ENCODE assay signal across 1 cellular context in genomic region chr3:9397331-9397910, GRCh38.
TF ChIP-seq lines count a peak whose summit lies in the region.

Gene SETD5, plus strand, starts transcription at chr3:9397615. Its CDS starts 31,324 bp downstream, at chr3:9428939.

TF ChIP-seq in K562, 482 proteins besides CTCF, POLR2A, EP300 and RAD21 (continued from another document and continues in another):
- TF ChIP-seq, protein P1, sequence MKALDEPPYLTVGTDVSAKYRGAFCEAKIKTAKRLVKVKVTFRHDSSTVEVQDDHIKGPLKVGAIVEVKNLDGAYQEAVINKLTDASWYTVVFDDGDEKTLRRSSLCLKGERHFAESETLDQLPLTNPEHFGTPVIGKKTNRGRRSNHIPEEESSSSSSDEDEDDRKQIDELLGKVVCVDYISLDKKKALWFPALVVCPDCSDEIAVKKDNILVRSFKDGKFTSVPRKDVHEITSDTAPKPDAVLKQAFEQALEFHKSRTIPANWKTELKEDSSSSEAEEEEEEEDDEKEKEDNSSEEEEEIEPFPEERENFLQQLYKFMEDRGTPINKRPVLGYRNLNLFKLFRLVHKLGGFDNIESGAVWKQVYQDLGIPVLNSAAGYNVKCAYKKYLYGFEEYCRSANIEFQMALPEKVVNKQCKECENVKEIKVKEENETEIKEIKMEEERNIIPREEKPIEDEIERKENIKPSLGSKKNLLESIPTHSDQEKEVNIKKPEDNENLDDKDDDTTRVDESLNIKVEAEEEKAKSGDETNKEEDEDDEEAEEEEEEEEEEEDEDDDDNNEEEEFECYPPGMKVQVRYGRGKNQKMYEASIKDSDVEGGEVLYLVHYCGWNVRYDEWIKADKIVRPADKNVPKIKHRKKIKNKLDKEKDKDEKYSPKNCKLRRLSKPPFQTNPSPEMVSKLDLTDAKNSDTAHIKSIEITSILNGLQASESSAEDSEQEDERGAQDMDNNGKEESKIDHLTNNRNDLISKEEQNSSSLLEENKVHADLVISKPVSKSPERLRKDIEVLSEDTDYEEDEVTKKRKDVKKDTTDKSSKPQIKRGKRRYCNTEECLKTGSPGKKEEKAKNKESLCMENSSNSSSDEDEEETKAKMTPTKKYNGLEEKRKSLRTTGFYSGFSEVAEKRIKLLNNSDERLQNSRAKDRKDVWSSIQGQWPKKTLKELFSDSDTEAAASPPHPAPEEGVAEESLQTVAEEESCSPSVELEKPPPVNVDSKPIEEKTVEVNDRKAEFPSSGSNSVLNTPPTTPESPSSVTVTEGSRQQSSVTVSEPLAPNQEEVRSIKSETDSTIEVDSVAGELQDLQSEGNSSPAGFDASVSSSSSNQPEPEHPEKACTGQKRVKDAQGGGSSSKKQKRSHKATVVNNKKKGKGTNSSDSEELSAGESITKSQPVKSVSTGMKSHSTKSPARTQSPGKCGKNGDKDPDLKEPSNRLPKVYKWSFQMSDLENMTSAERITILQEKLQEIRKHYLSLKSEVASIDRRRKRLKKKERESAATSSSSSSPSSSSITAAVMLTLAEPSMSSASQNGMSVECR (CRISPR knock-in tag; IDR thresholded peaks at IDR 0.05), result no peak
- TF ChIP-seq RREB1 (CRISPR knock-in tag; IDR thresholded peaks at IDR 0.05) (no peak), ILK (tag; IDR thresholded peaks at IDR 0.05; ENCODE audit: borderline replicate concordance, low read depth) (no peak), EWSR1 (IDR thresholded peaks at IDR 0.05; ENCODE audit: borderline replicate concordance, low read depth, partially characterized antibody) (no peak), NR2F6 (CRISPR knock-in tag; IDR thresholded peaks at IDR 0.05) (no peak), ZNF511 (CRISPR knock-in tag; IDR thresholded peaks at IDR 0.05) (0 out of 2 replicates have a peak, but pooled peaks have one; percentile 2), ZNF133 (CRISPR knock-in tag; IDR thresholded peaks at IDR 0.05) (no peak), CREM (IDR thresholded peaks at IDR 0.05; ENCODE audit: low read depth) (no peak), ZNF507 (tag; conservative IDR thresholded peaks at IDR 0.05) (no peak), ZNF644 (tag; IDR thresholded peaks at IDR 0.05; ENCODE audit: low read depth) (no peak), ATF1 (CRISPR knock-in tag; IDR thresholded peaks at IDR 0.05) (no peak; the same call in 1 of the 2 replicates), ATF1 (tag; IDR thresholded peaks at IDR 0.05) (no peak), ZC3H8 (IDR thresholded peaks at IDR 0.05) (no peak), ELF2 (CRISPR knock-in tag; IDR thresholded peaks at IDR 0.05) (0 out of 2 replicates have a peak, but pooled peaks have one; percentile 3), SRSF3 (IDR thresholded peaks at IDR 0.05; ENCODE audit: insufficient read depth, low read length) (no peak), MBD1 (CRISPR knock-in tag; IDR thresholded peaks at IDR 0.05) (no peak), ZNF75A (CRISPR knock-in tag; IDR thresholded peaks at IDR 0.05) (no peak), PHF8 (IDR thresholded peaks at IDR 0.05; ENCODE audit: borderline replicate concordance, low read length) (peak; percentile 60; the same call in 1 of the 2 replicates), SIN3B (IDR thresholded peaks at IDR 0.05; ENCODE audit: low read depth) (no peak), RCOR1 (IDR thresholded peaks at IDR 0.05; ENCODE audit: borderline replicate concordance in 1 of 2, low read depth in 2 of 2, low read length in 2 of 2) (peak in 1 of 2 experiments; percentile 35; a peak in 2 of 4 replicates), SMARCB1 (IDR thresholded peaks at IDR 0.05; ENCODE audit: insufficient read length, low read depth) (no peak), PTRF (tag; IDR thresholded peaks at IDR 0.05) (no peak), BRD9 (IDR thresholded peaks at IDR 0.05; ENCODE audit: low read depth, partially characterized antibody) (no peak), FOXP1 (CRISPR knock-in tag; IDR thresholded peaks at IDR 0.05) (no peak), BCOR (IDR thresholded peaks at IDR 0.05) (0 out of 2 replicates have a peak, but pooled peaks have one; percentile 56), ZNF124 (CRISPR knock-in tag; IDR thresholded peaks at IDR 0.05) (no peak), GATA2 (CRISPR knock-in tag; IDR thresholded peaks at IDR 0.05) (no peak), BRD4 (IDR thresholded peaks at IDR 0.05) (no peak), WHSC1 (IDR thresholded peaks at IDR 0.05; ENCODE audit: low read length) (no peak), SMAD1 (IDR thresholded peaks at IDR 0.05; ENCODE audit: low read depth, low read length, partially characterized antibody) (no peak), ZNF583 (CRISPR knock-in tag; IDR thresholded peaks at IDR 0.05) (no peak), SRSF9 (IDR thresholded peaks at IDR 0.05; ENCODE audit: borderline replicate concordance, low read depth, low read length) (no peak), NEUROD1 (IDR thresholded peaks at IDR 0.05; ENCODE audit: borderline replicate concordance, low read depth, low read length, partially characterized antibody) (peak; percentile 70), ARID3B (CRISPR knock-in tag; IDR thresholded peaks at IDR 0.05; ENCODE audit: borderline replicate concordance) (no peak), ZBTB7A (IDR thresholded peaks at IDR 0.05; ENCODE audit: borderline replicate concordance, control insufficient read depth, low read depth, low read length) (peak; percentile 8; the same call in 1 of the 2 replicates), MAFG (tag; conservative IDR thresholded peaks at IDR 0.05) (no peak), PHTF2 (CRISPR knock-in tag; IDR thresholded peaks at IDR 0.05) (no peak)
- TF ChIP-seq, protein P2, sequence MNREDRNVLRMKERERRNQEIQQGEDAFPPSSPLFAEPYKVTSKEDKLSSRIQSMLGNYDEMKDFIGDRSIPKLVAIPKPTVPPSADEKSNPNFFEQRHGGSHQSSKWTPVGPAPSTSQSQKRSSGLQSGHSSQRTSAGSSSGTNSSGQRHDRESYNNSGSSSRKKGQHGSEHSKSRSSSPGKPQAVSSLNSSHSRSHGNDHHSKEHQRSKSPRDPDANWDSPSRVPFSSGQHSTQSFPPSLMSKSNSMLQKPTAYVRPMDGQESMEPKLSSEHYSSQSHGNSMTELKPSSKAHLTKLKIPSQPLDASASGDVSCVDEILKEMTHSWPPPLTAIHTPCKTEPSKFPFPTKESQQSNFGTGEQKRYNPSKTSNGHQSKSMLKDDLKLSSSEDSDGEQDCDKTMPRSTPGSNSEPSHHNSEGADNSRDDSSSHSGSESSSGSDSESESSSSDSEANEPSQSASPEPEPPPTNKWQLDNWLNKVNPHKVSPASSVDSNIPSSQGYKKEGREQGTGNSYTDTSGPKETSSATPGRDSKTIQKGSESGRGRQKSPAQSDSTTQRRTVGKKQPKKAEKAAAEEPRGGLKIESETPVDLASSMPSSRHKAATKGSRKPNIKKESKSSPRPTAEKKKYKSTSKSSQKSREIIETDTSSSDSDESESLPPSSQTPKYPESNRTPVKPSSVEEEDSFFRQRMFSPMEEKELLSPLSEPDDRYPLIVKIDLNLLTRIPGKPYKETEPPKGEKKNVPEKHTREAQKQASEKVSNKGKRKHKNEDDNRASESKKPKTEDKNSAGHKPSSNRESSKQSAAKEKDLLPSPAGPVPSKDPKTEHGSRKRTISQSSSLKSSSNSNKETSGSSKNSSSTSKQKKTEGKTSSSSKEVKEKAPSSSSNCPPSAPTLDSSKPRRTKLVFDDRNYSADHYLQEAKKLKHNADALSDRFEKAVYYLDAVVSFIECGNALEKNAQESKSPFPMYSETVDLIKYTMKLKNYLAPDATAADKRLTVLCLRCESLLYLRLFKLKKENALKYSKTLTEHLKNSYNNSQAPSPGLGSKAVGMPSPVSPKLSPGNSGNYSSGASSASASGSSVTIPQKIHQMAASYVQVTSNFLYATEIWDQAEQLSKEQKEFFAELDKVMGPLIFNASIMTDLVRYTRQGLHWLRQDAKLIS (CRISPR knock-in tag; IDR thresholded peaks at IDR 0.05), result 0 out of 2 replicates have a peak, but pooled peaks have one; percentile 8
- TF ChIP-seq, protein P3, sequence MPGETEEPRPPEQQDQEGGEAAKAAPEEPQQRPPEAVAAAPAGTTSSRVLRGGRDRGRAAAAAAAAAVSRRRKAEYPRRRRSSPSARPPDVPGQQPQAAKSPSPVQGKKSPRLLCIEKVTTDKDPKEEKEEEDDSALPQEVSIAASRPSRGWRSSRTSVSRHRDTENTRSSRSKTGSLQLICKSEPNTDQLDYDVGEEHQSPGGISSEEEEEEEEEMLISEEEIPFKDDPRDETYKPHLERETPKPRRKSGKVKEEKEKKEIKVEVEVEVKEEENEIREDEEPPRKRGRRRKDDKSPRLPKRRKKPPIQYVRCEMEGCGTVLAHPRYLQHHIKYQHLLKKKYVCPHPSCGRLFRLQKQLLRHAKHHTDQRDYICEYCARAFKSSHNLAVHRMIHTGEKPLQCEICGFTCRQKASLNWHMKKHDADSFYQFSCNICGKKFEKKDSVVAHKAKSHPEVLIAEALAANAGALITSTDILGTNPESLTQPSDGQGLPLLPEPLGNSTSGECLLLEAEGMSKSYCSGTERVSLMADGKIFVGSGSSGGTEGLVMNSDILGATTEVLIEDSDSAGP (CRISPR knock-in tag; IDR thresholded peaks at IDR 0.05), result no peak
